Comparison of ENCODE assay signal across 14 cellular contexts in genomic region chr6:30356519-30356918, GRCh38. TPM values are rescaled to one million over a fixed set of nuclear protein-coding genes. Genes with fewer than 3 reads are reported as not detected.
DNase-seq lines count a peak whose midpoint lies in the region; ATAC-seq and TF ChIP-seq lines count a peak whose summit lies in the region.
"Had no signal": no experiment of that assay in that cellular context is flagged by ENCODE, and none has a peak within 500 bp of the region (broad histone marks: within the 10 kb centered on the region; RNA-seq: fewer than 3 reads in every experiment).

No MANE protein-coding gene starts in this region.

- CTCF ChIA-PET in HEK293 (lab: Yijun Ruan, JAX) = interaction anchor here (0.8 to 4.2 kb wide), 7 partner anchors 9 to 118 kb away, joined by 3 to 33 read pairs (median 4); partner anchors contain the start of gene TRIM39

- H3K9me3 ChIP-seq in HEK293 (ENCODE audit: control insufficient read depth, insufficient read depth, low read depth, low read length) (no peaks in the 10 kb centered on the region), esophagus muscularis mucosa (no peaks in the 10 kb centered on the region), sigmoid colon (no peaks in the 10 kb centered on the region), right atrium auricular region (no peaks in the 10 kb centered on the region)
- H3K9me3 ChIP-seq: BLaER1 treated with 17β-estradiol and CSF1 and Interleukin-3, amounts not matched to agents 10 nM and 100 nM; HAP-1 had no signal

- H3K36me3 Mint-ChIP-seq in naive thymus-derived CD8-positive, alpha-beta T cell = no peaks in the 10 kb centered on the region
- H3K36me3 Mint-ChIP-seq: CD8-positive, alpha-beta T cell had no signal

- H3K4me1 Mint-ChIP-seq in naive thymus-derived CD8-positive, alpha-beta T cell = peaks cover 6 to 11% (median 6%) of the 10 kb centered on the region in 4 donors

- POLR2A ChIA-PET in HEK293 (lab: Yijun Ruan, JAX) = no interaction called here
- POLR2A ChIA-PET in naive thymus-derived CD8-positive, alpha-beta T cell (lab: Charles Lee) = no interaction called here

- H3K27me3 ChIP-seq in esophagus muscularis mucosa (peaks cover 0 to 37% (median 12%) of the 10 kb centered on the region in 4 donors), sigmoid colon (peaks cover 0 to 17% (median 0%) of the 10 kb centered on the region in 3 donors), right atrium auricular region (peaks cover 7 to 10% of the 10 kb centered on the region in 2 donors)

- H3K27ac ChIP-seq in HEK293 (ENCODE audit: extremely low read depth, low read depth, low read length) = no peak overlapping the region
- peak overlapping the region in 3 of 4 donors; percentile 39 to 78 (median 74) for H3K27ac ChIP-seq in esophagus muscularis mucosa (replicated peaks in 1 of 4)
- peak overlapping the region in 3 of 4 donors; percentile 78 to 88 (median 80) for H3K27ac ChIP-seq in sigmoid colon
- H3K27ac ChIP-seq in right atrium auricular region = no peak overlapping the region
- H3K27ac ChIP-seq: BLaER1 treated with 17β-estradiol and CSF1 and Interleukin-3, amounts not matched to agents 10 nM and 100 nM had no signal

- 58% methylated on average over 1 of the region's 1 CpG for WGBS in esophagus muscularis mucosa
- 26 to 64% methylated on average over 1 of the region's 1 CpG for WGBS in sigmoid colon, 2 donors

- peaks cover 29 to 50% (median 32%) of the 10 kb centered on the region in 5 donors for H3K27me3 Mint-ChIP-seq in naive thymus-derived CD8-positive, alpha-beta T cell

- intact Hi-C loops in esophagus muscularis mucosa (cut with DNase I) = loop anchor here (2.0 kb wide), 1 partner anchor 40 kb away; no protein-coding TSS in a partner anchor
- intact Hi-C loops in sigmoid colon (cut with DNase I) = no loop called here

- TF ChIP-seq CTCF in HEK293 (tag by site-specific recombination; IDR thresholded peaks at IDR 0.05) (no peak), esophagus muscularis mucosa (IDR thresholded peaks at IDR 0.05) (no peak), sigmoid colon (IDR thresholded peaks at IDR 0.05) (no peak), right atrium auricular region (IDR thresholded peaks at IDR 0.05) (no peak)

- ATAC-seq in naive thymus-derived CD8-positive, alpha-beta T cell = no peak
- ATAC-seq: CD8-positive, alpha-beta T cell had no signal

- no peak for TF ChIP-seq POLR2A in esophagus muscularis mucosa (IDR thresholded peaks at IDR 0.05; ENCODE audit: low read depth)
- TF ChIP-seq POLR2A in sigmoid colon (IDR thresholded peaks at IDR 0.05) = no peak

- TF ChIP-seq EP300 in esophagus muscularis mucosa (IDR thresholded peaks at IDR 0.05) = no peak
- no peak for TF ChIP-seq EP300 in sigmoid colon (IDR thresholded peaks at IDR 0.05)

- H3K4me3 Mint-ChIP-seq in naive thymus-derived CD8-positive, alpha-beta T cell = no peak overlapping the region
- H3K4me3 Mint-ChIP-seq: B cell; CD8-positive, alpha-beta T cell had no signal

- H3K4me3 ChIP-seq in HEK293 (ENCODE audit: low read depth, low read length) = no peak overlapping the region
- H3K4me3 ChIP-seq in esophagus muscularis mucosa = peak overlapping the region in 1 of 4 donors; percentile 56
- H3K4me3 ChIP-seq in sigmoid colon = peak overlapping the region in 1 of 4 donors; percentile 58
- H3K4me3 ChIP-seq in right atrium auricular region = no peak overlapping the region
- H3K4me3 ChIP-seq: BLaER1 treated with 17β-estradiol and CSF1 and Interleukin-3, amounts not matched to agents 10 nM and 100 nM; HAP-1 had no signal

- no peaks in the 10 kb centered on the region for H3K36me3 ChIP-seq in HEK293 (ENCODE audit: control insufficient read depth in 2 of 2, insufficient read depth in 1 of 2, low read length in 2 of 2)
- no peaks in the 10 kb centered on the region for H3K36me3 ChIP-seq in esophagus muscularis mucosa
- H3K36me3 ChIP-seq in sigmoid colon = no peaks in the 10 kb centered on the region
- H3K36me3 ChIP-seq in right atrium auricular region = no peaks in the 10 kb centered on the region
- H3K36me3 ChIP-seq: BLaER1 treated with 17β-estradiol and CSF1 and Interleukin-3, amounts not matched to agents 10 nM and 100 nM; HAP-1 had no signal

- H3K4me1 ChIP-seq in HEK293 (ENCODE audit: control insufficient read depth, insufficient read depth, low read length) (no peaks in the 10 kb centered on the region), esophagus muscularis mucosa (peaks cover 0 to 16% (median 9%) of the 10 kb centered on the region in 4 donors), sigmoid colon (peaks cover 0 to 19% (median 7%) of the 10 kb centered on the region in 4 donors), right atrium auricular region (peaks cover 0 to 7% of the 10 kb centered on the region in 2 donors)
- H3K4me1 ChIP-seq: BLaER1 treated with 17β-estradiol and CSF1 and Interleukin-3, amounts not matched to agents 10 nM and 100 nM had no signal

- H3K27ac Mint-ChIP-seq in naive thymus-derived CD8-positive, alpha-beta T cell = no peak overlapping the region
- H3K27ac Mint-ChIP-seq: B cell; CD8-positive, alpha-beta T cell had no signal

- DNase-seq in RPMI8226 = peak; percentile 66
- no peak for DNase-seq in esophagus muscularis mucosa (ENCODE audit: extremely low spot score)
- no peak for DNase-seq in sigmoid colon
- DNase-seq in naive thymus-derived CD8-positive, alpha-beta T cell = no peak
- DNase-seq in right atrium auricular region (ENCODE audit: low spot score) = no peak
- no peak for DNase-seq in NCI-H1417 (lab: John Stamatoyannopoulos, UW)
- DNase-seq: Calu3; CD8-positive, alpha-beta T cell; DMS79 treated with DMSO at 0.1 percent for 48 hours; GF-D8 had no signal

- H3K9me3 Mint-ChIP-seq in naive thymus-derived CD8-positive, alpha-beta T cell = no peaks in the 10 kb centered on the region
- H3K9me3 Mint-ChIP-seq: CD8-positive, alpha-beta T cell had no signal

TF ChIP-seq in HEK293, 187 proteins besides CTCF, POLR2A, EP300 and RAD21:
- TF ChIP-seq ZNF521 (tag by site-specific recombination; IDR thresholded peaks at IDR 0.05) = no peak
- 0 out of 2 replicates have a peak, but pooled peaks have one; percentile 23 for TF ChIP-seq BCL6B (tag by site-specific recombination; IDR thresholded peaks at IDR 0.05)
- TF ChIP-seq ZNF777 (tag by site-specific recombination; IDR thresholded peaks at IDR 0.05; ENCODE audit: borderline replicate concordance) = no peak

RNA-seq across cellular contexts. Expression of gene RPP21, which starts 11.6 kb away (rescaled TPM):
- total RNA-seq in esophagus muscularis mucosa (100 to 1,000 TPM in 2 of 4 donors, 10 to 100 TPM in 2; 78.1 to 149 (median 113) TPM), sigmoid colon (100 to 1,000 TPM; 134 to 150 (median 141) TPM), right atrium auricular region (10 to 100 TPM; 46.6 to 54.1 TPM)
- polyA plus RNA-seq in sigmoid colon = 10 to 100 TPM; 74.7 to 86.8 (median 76.3) TPM
- 10 to 100 TPM; 48.2 to 49.5 TPM for total RNA-seq in naive thymus-derived CD8-positive, alpha-beta T cell
- polyA plus RNA-seq in naive thymus-derived CD8-positive, alpha-beta T cell = 10 to 100 TPM; 61.1 to 92.4 (median 73.6) TPM

RNA-seq across cellular contexts. Expression of gene TRIM39, which starts 29.8 kb away (rescaled TPM):
- total RNA-seq in esophagus muscularis mucosa (10 to 100 TPM; 17.4 to 24.5 (median 20.9) TPM), sigmoid colon (10 to 100 TPM; 11.9 to 23.2 (median 14.4) TPM), right atrium auricular region (10 to 100 TPM in 1 of 2 donors, 1 to 10 TPM in 1; 9.2 to 12.2 TPM)
- 10 to 100 TPM in 1 of 3 donors, 1 to 10 TPM in 2; 5.1 to 11.2 (median 7.2) TPM for polyA plus RNA-seq in sigmoid colon
- 10 to 100 TPM; 22.1 to 23.1 TPM for total RNA-seq in naive thymus-derived CD8-positive, alpha-beta T cell
- 10 to 100 TPM in 2 of 3 donors, 1 to 10 TPM in 1; 6.6 to 15.4 (median 12.7) TPM for polyA plus RNA-seq in naive thymus-derived CD8-positive, alpha-beta T cell

Comparison
In these comparisons a context has a peak if more than half of its experiments do, and no peak if none do; other contexts are left out.
1. H3K27ac ChIP-seq: peak in esophagus muscularis mucosa (3 of 4) and sigmoid colon (3 of 4); none in HEK293 (single experiment) and right atrium auricular region (0 of 2).